18 cellular contexts compared by ENCODE assay signal in the genomic region with DNA sequence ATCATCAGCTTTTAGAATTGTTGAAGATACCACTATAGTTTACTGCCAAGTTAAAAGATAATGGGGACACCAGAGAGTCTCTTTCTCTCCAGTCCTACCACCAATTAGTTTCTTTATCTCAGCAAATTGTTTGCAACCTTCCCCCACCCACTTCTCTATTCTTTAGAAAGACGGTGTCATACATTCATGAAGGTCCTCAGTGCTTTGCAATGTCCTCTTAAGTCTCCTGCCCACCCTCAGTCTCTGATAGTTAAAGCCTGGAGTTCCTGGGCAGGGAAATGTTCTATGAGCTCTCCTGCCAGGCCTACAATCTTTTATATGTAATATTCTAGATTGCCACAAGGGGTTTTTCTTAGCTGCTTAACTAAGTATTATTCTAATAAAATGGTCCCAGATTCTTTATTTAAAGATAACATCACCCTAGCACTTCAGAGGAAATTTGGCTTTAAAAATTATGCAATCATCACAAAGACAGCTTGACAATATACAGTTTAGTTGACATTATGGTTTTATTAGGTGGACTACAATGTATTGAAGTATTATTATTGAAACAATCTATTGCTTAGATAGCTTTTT.
"Had no signal": no experiment of that assay in that cellular context is flagged by ENCODE, and none has a peak within 500 bp of the region (broad histone marks: within the 10 kb centered on the region; RNA-seq: fewer than 3 reads in every experiment).

No MANE protein-coding gene starts in this region.

- H3K4me3 ChIP-seq: adrenal gland, gastroesophageal sphincter, lung, pancreas had no signal

- H3K27me3 ChIP-seq: adrenal gland, gastroesophageal sphincter, pancreas had no signal

- H3K27ac ChIP-seq: adrenal gland, gastroesophageal sphincter, pancreas had no signal

- H3K4me1 Mint-ChIP-seq: activated B cell treated with CpG ODN at 0.5 μM for 24 hours; naive B cell; stimulated activated memory B cell treated with anti-CD40 and anti-IgM and Interleukin-4, amounts not matched to agents 10 μg/mL and 1 μg/mL and 100 μg/mL, for 72 hours had no signal

- H3K4me3 Mint-ChIP-seq: activated B cell treated with CpG ODN at 0.5 μM for 24 hours; activated CD8-positive, alpha-beta T cell treated with anti-CD3 and anti-CD28 coated beads for 36 hours; activated T-cell treated with anti-CD3 and anti-CD28 coated beads, Interleukin-2, amount 50 U/mL, for 4 hours; naive B cell; stimulated activated memory B cell treated with anti-CD40 and anti-IgM and Interleukin-4, amounts not matched to agents 10 μg/mL and 1 μg/mL and 100 μg/mL, for 72 hours; T-helper 2 cell treated with Interferon-gamma antibody and Interleukin-4, amounts not matched to agents 5 μg/mL and 100 μg/mL, for 36 hours had no signal

- H3K36me3 ChIP-seq: adrenal gland, gastroesophageal sphincter, pancreas had no signal

- H3K9me3 ChIP-seq: gastroesophageal sphincter, pancreas had no signal

- H3K4me1 ChIP-seq: adrenal gland, gastroesophageal sphincter, pancreas had no signal

- DNase-seq: activated B cell treated with CpG ODN at 0.5 μM for 24 hours; activated CD4-positive, alpha-beta T cell treated with anti-CD3 and anti-CD28 coated beads for 48 hours; activated CD8-positive, alpha-beta T cell treated with anti-CD3 and anti-CD28 coated beads for 36 hours; activated effector memory CD4-positive, alpha-beta T cell treated with Interleukin-2 at 50 U/mL for 16 hours; activated naive CD4-positive, alpha-beta T cell treated with anti-CD3 and anti-CD28 coated beads, Interleukin-2, amount 50 U/mL, for 16 hours; activated T-cell treated with anti-CD3 and anti-CD28 coated beads, Interleukin-2, amount 50 U/mL, for 4 hours; adrenal gland; caudate nucleus; cortex of kidney; effector CD8-positive, alpha-beta T cell; left colon; naive B cell; pancreas; stimulated activated CD4-positive, alpha-beta T cell treated with anti-CD3 and anti-CD28 coated beads, Interleukin-2, amount 100 ng/mL, for 48 hours had no signal

- H3K27ac Mint-ChIP-seq: activated B cell treated with CpG ODN at 0.5 μM for 24 hours; activated CD8-positive, alpha-beta T cell treated with anti-CD3 and anti-CD28 coated beads for 36 hours; naive B cell; stimulated activated memory B cell treated with anti-CD40 and anti-IgM and Interleukin-4, amounts not matched to agents 10 μg/mL and 1 μg/mL and 100 μg/mL, for 72 hours; T-helper 2 cell treated with Interferon-gamma antibody and Interleukin-4, amounts not matched to agents 5 μg/mL and 100 μg/mL, for 36 hours had no signal

- H3K36me3 Mint-ChIP-seq: stimulated activated memory B cell treated with anti-CD40 and anti-IgM and Interleukin-4, amounts not matched to agents 10 μg/mL and 1 μg/mL and 100 μg/mL, for 72 hours had no signal

- ATAC-seq: activated CD8-positive, alpha-beta T cell treated with anti-CD3 and anti-CD28 coated beads for 36 hours; activated T-cell treated with anti-CD3 and anti-CD28 coated beads, Interleukin-2, amount 50 U/mL, for 4 hours; gastroesophageal sphincter; left colon; pancreas; stimulated activated memory B cell treated with anti-CD40 and anti-IgM and Interleukin-4, amounts not matched to agents 10 μg/mL and 1 μg/mL and 100 μg/mL, for 72 hours had no signal

- H3K27me3 Mint-ChIP-seq: activated B cell treated with CpG ODN at 0.5 μM for 24 hours; activated CD8-positive, alpha-beta T cell treated with anti-CD3 and anti-CD28 coated beads for 36 hours; stimulated activated memory B cell treated with anti-CD40 and anti-IgM and Interleukin-4, amounts not matched to agents 10 μg/mL and 1 μg/mL and 100 μg/mL, for 72 hours had no signal
